ENCODE assay signal across 12 cellular contexts in the genomic region with DNA sequence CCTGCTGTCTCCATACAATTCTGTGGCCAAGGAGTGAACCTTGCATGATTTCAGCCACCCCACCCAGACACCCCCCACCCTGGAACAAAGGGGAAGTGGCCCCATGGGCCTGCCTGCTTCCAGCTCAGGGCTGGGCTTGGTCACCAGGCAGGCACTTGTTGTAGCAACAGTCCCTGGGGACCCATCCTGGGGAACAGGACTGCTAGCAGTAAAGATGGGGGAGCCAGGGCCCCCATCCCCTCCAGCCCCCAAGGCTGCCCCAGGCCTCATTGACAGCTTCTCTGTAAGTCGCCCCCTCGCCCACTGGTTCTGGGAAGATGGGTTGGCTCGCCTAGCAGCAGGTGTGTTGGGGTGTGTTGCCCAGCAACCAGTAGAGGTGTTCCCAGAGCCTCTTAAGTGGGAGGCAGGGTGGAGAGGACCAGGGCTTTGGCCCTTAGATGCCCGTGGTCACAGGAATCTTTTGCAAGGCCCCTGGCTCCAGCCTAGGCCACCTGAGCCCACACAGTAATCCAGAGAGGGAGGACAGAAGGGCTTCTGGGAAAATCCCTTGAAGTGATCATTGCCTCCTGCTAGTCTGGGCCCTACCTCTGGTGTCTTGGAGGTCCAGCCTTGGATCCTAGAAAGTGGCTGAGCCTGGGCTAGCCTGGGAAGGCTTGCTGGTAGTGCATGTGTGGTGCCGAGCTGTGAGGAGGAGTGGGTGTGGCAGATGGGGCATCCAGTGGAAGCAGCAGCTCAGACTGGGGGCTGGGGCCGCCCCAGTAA. TPM values are rescaled to one million over a fixed set of nuclear protein-coding genes. Genes with fewer than 3 reads are reported as not detected.
DNase-seq lines count a peak whose midpoint lies in the region; ATAC-seq and TF ChIP-seq lines count a peak whose summit lies in the region.
"Had no signal": no experiment of that assay in that cellular context is flagged by ENCODE, and none has a peak within 500 bp of the region (broad histone marks: within the 10 kb centered on the region; RNA-seq: fewer than 3 reads in every experiment).

No MANE protein-coding gene starts in this region.

- H3K4me3 Mint-ChIP-seq in activated naive CD8-positive, alpha-beta T cell treated with anti-CD3 and anti-CD28 coated beads for 36 hours, result no peak overlapping the region
- no peak overlapping the region for H3K4me3 Mint-ChIP-seq in activated naive CD8-positive, alpha-beta T cell treated with anti-CD3 and anti-CD28 coated beads, Interleukin-2, amount 50 U/mL, for 24 hours
- H3K4me3 Mint-ChIP-seq: activated naive CD4-positive, alpha-beta T cell treated with anti-CD3 and anti-CD28 coated beads, Interleukin-2, amount 50 U/mL, for 24 hours; CD4-positive, CD25-positive, alpha-beta regulatory T cell had no signal

- DNase-seq in activated naive CD8-positive, alpha-beta T cell treated with anti-CD3 and anti-CD28 coated beads for 36 hours, result peak; percentile 21
- no peak for DNase-seq in activated naive CD8-positive, alpha-beta T cell treated with anti-CD3 and anti-CD28 coated beads, Interleukin-2, amount 50 U/mL, for 24 hours
- peak; percentile 48 for DNase-seq in RPMI7951 (ENCODE audit: low read depth)
- DNase-seq in right cardiac atrium, result peak; percentile 61 to 75 (median 75)
- peak; percentile 31 to 36 for DNase-seq in uterus
- DNase-seq in SIG-M5 treated with dmso at 0.1 percent for 504 hours (lab: John Stamatoyannopoulos, UW; ENCODE audit: unreplicated experiment), result no peak
- DNase-seq: CD4-positive, CD25-positive, alpha-beta regulatory T cell; occipital lobe had no signal

- TF ChIP-seq POLR2A in uterus (IDR thresholded peaks at IDR 0.05), result no peak

- no peak overlapping the region for H3K27ac ChIP-seq in right cardiac atrium (ENCODE audit: low read length)
- H3K27ac ChIP-seq in uterus, result peak overlapping the region; percentile 68 to 81

- 81% methylated on average over 6 of the region's 6 CpGs for WGBS in right cardiac atrium

- H3K4me1 ChIP-seq in right cardiac atrium (ENCODE audit: control insufficient read depth, insufficient read depth, low read length) (peaks cover 7% of the 10 kb centered on the region), uterus (peaks cover 0 to 15% of the 10 kb centered on the region in 2 donors)

- no peaks in the 10 kb centered on the region for H3K36me3 ChIP-seq in uterus

- H3K9me3 ChIP-seq in right cardiac atrium (ENCODE audit: control insufficient read depth, low read length), result no peaks in the 10 kb centered on the region
- H3K9me3 ChIP-seq in uterus, result no peaks in the 10 kb centered on the region

- intact Hi-C loops in right cardiac atrium (cut with DNase I), result loop anchor here in 1 of 4 donors (10.0 kb wide), 1 partner anchor 354 kb away; no protein-coding TSS in a partner anchor
- intact Hi-C loops in uterus (cut with DNase I; ENCODE audit: low total_unique reads), result no loop called here

- no peaks in the 10 kb centered on the region for H3K27me3 Mint-ChIP-seq in activated naive CD8-positive, alpha-beta T cell treated with anti-CD3 and anti-CD28 coated beads for 36 hours
- no peaks in the 10 kb centered on the region for H3K27me3 Mint-ChIP-seq in activated naive CD8-positive, alpha-beta T cell treated with anti-CD3 and anti-CD28 coated beads, Interleukin-2, amount 50 U/mL, for 24 hours
- H3K27me3 Mint-ChIP-seq: activated naive CD4-positive, alpha-beta T cell treated with anti-CD3 and anti-CD28 coated beads, Interleukin-2, amount 50 U/mL, for 24 hours had no signal

- no peak for ATAC-seq in activated naive CD8-positive, alpha-beta T cell treated with anti-CD3 and anti-CD28 coated beads, Interleukin-2, amount 50 U/mL, for 24 hours
- peak; percentile 2 to 57 for ATAC-seq in right cardiac atrium
- no peak for ATAC-seq in GM19324 (IDR thresholded peaks at IDR 0.05; ENCODE audit: low FRiP score, unreplicated experiment)
- ATAC-seq in GM18519 (IDR thresholded peaks at IDR 0.05; ENCODE audit: low FRiP score, unreplicated experiment), result no peak

- H3K27me3 ChIP-seq in right cardiac atrium (ENCODE audit: control insufficient read depth, insufficient read depth) (no peaks in the 10 kb centered on the region), uterus (no peaks in the 10 kb centered on the region)

- no peak for TF ChIP-seq CTCF in uterus (IDR thresholded peaks at IDR 0.05)

- H3K4me3 ChIP-seq in right cardiac atrium (ENCODE audit: low read length) (no peak overlapping the region), uterus (no peak overlapping the region)

- peaks cover 52% of the 10 kb centered on the region for H3K4me1 Mint-ChIP-seq in activated naive CD8-positive, alpha-beta T cell treated with anti-CD3 and anti-CD28 coated beads for 36 hours
- H3K4me1 Mint-ChIP-seq in activated naive CD8-positive, alpha-beta T cell treated with anti-CD3 and anti-CD28 coated beads, Interleukin-2, amount 50 U/mL, for 24 hours, result peaks cover 59% of the 10 kb centered on the region

- H3K27ac Mint-ChIP-seq in activated naive CD8-positive, alpha-beta T cell treated with anti-CD3 and anti-CD28 coated beads for 36 hours, result no peak overlapping the region
- H3K27ac Mint-ChIP-seq in activated naive CD8-positive, alpha-beta T cell treated with anti-CD3 and anti-CD28 coated beads, Interleukin-2, amount 50 U/mL, for 24 hours, result no peak overlapping the region
- H3K27ac Mint-ChIP-seq: activated naive CD4-positive, alpha-beta T cell treated with anti-CD3 and anti-CD28 coated beads, Interleukin-2, amount 50 U/mL, for 24 hours; CD4-positive, CD25-positive, alpha-beta regulatory T cell had no signal

- no peaks in the 10 kb centered on the region for H3K9me3 Mint-ChIP-seq in activated naive CD8-positive, alpha-beta T cell treated with anti-CD3 and anti-CD28 coated beads for 36 hours
- H3K9me3 Mint-ChIP-seq in activated naive CD8-positive, alpha-beta T cell treated with anti-CD3 and anti-CD28 coated beads, Interleukin-2, amount 50 U/mL, for 24 hours, result no peaks in the 10 kb centered on the region
- H3K9me3 Mint-ChIP-seq: activated naive CD4-positive, alpha-beta T cell treated with anti-CD3 and anti-CD28 coated beads, Interleukin-2, amount 50 U/mL, for 24 hours had no signal

- H3K36me3 Mint-ChIP-seq in activated naive CD8-positive, alpha-beta T cell treated with anti-CD3 and anti-CD28 coated beads for 36 hours, result no peaks in the 10 kb centered on the region
- H3K36me3 Mint-ChIP-seq in activated naive CD8-positive, alpha-beta T cell treated with anti-CD3 and anti-CD28 coated beads, Interleukin-2, amount 50 U/mL, for 24 hours (ENCODE audit: low read depth), result no peaks in the 10 kb centered on the region
- H3K36me3 Mint-ChIP-seq: activated naive CD4-positive, alpha-beta T cell treated with anti-CD3 and anti-CD28 coated beads, Interleukin-2, amount 50 U/mL, for 24 hours; CD4-positive, CD25-positive, alpha-beta regulatory T cell had no signal

RNA-seq across cellular contexts. Expression of a gene that starts 48.9 kb away (rescaled TPM):
- under 1 TPM; 0.30 to 0.31 TPM for total RNA-seq in activated naive CD8-positive, alpha-beta T cell treated with anti-CD3 and anti-CD28 coated beads for 36 hours
- total RNA-seq in RPMI7951 (2014; rRNA removed; shearing (Covaris generic)), result not detected in 2 replicates
- total RNA-seq in right cardiac atrium (1 to 10 TPM; 1.1 to 1.7 (median 1.3) TPM), uterus (1 to 10 TPM in 2 of 4 donors, not detected in 2; 1.1 to 2.3 TPM)
- 0.66 TPM for polyA plus RNA-seq in right cardiac atrium
- total RNA-seq: CD4-positive, CD25-positive, alpha-beta regulatory T cell; frontal cortex; occipital lobe had no signal
- polyA plus RNA-seq: CD4-positive, CD25-positive, alpha-beta regulatory T cell had no signal

Comparison
In these comparisons a context has a peak if more than half of its experiments do, and no peak if none do; other contexts are left out.
1. DNase-seq: peak in activated naive CD8-positive, alpha-beta T cell treated with anti-CD3 and anti-CD28 coated beads for 36 hours (single experiment), RPMI7951 (single experiment), right cardiac atrium (3 of 3) and uterus (2 of 2); none in activated naive CD8-positive, alpha-beta T cell treated with anti-CD3 and anti-CD28 coated beads, Interleukin-2, amount 50 U/mL, for 24 hours (single experiment) and SIG-M5 treated with dmso at 0.1 percent for 504 hours (single experiment).
2. ATAC-seq: peak in right cardiac atrium (2 of 2); none in activated naive CD8-positive, alpha-beta T cell treated with anti-CD3 and anti-CD28 coated beads, Interleukin-2, amount 50 U/mL, for 24 hours (single experiment), GM19324 (single experiment) and GM18519 (single experiment).